11 cellular contexts compared by ENCODE assay signal in the genomic region with DNA sequence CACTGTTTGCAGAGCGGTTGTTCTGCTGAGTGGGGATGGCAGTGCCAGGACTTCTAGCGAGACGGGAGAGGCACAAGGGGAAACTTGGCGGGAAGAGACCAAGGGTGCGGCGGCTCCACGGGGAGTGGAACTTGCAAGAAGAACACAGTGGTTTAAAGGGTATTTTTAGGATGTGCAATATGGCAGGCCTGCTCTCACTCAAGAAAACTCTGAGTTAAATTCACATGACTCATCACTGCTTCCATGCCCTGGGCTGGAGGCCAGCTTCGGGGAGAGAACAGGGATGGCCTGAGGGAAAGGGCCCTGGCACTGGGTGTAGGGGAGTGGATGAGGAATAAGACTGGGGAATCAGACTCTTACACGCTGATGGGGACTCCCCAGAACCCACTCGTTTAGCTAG. TPM values are rescaled to one million over a fixed set of nuclear protein-coding genes. Genes with fewer than 3 reads are reported as not detected.
DNase-seq lines count a peak whose midpoint lies in the region; ATAC-seq and TF ChIP-seq lines count a peak whose summit lies in the region.
"Had no signal": no experiment of that assay in that cellular context is flagged by ENCODE, and none has a peak within 500 bp of the region (broad histone marks: within the 10 kb centered on the region; RNA-seq: fewer than 3 reads in every experiment).

No MANE protein-coding gene starts in this region.

- no peak overlapping the region for H3K4me3 Mint-ChIP-seq in brain

- intact Hi-C loops in HCT116 (cut with micrococcal nuclease) (loop anchor here (10.0 kb wide), 1 partner anchor 301 kb away; no protein-coding TSS in a partner anchor), right cardiac atrium (cut with DNase I) (no loop called here)

- TF ChIP-seq CTCF in HCT116 (IDR thresholded peaks at IDR 0.05 in 2 of 3, conservative IDR thresholded peaks at IDR 0.05 in 1 of 3; ENCODE audit: borderline replicate concordance in 1 of 3, insufficient read depth in 1 of 3, low read depth in 2 of 3, low read length in 2 of 3) = no peak
- no peak for TF ChIP-seq CTCF in brain (conservative IDR thresholded peaks at IDR 0.05)
- TF ChIP-seq CTCF in thoracic aorta (IDR thresholded peaks at IDR 0.05) = no peak

- RAD21 ChIA-PET in HCT116 (lab: Charles Lee; ENCODE audit: low non-redundant PET in 1 of 2, low total read pairs in 2 of 2, uncharacterized antibody in 2 of 2, unreplicated experiment in 2 of 2) = interaction anchor here in 1 of 2 experiments (0.6 kb wide), 1 partner anchor 107 kb away, joined by 3 read pairs; no protein-coding TSS in a partner anchor

- peak overlapping the region in 3 of 5 experiments; percentile 21 to 47 (median 33) for H3K27ac Mint-ChIP-seq in brain

- H3K4me3 ChIP-seq in HCT116 (replicated peaks in 1 of 2; ENCODE audit: low read depth in 1 of 2, low read length in 2 of 2) = no peak overlapping the region
- H3K4me3 ChIP-seq in right cardiac atrium (ENCODE audit: low read length) = no peak overlapping the region
- no peak overlapping the region for H3K4me3 ChIP-seq in thoracic aorta
- H3K4me3 ChIP-seq in H7 (ENCODE audit: insufficient read depth, low read depth, low read length) = no peak overlapping the region
- H3K4me3 ChIP-seq: K562 had no signal

- 37% methylated on average over 10 of the region's 10 CpGs for WGBS in right cardiac atrium

- DNase-seq in HCT116 (ENCODE audit: low read depth, low spot score) = no peak
- DNase-seq in right cardiac atrium = peak; percentile 78 to 81 (median 79)
- DNase-seq in thoracic aorta (ENCODE audit: low spot score) = no peak
- no peak for DNase-seq in pons (ENCODE audit: low spot score)
- DNase-seq in H7 = no peak
- DNase-seq: central memory CD4-positive, alpha-beta T cell had no signal

- no peak for TF ChIP-seq RAD21 in HCT116 (IDR thresholded peaks at IDR 0.05; ENCODE audit: low read depth)

- POLR2A ChIA-PET in HCT116 (lab: Charles Lee) = interaction anchor here (1.0 kb wide), 1 partner anchor 15 kb away, joined by 3 read pairs; no protein-coding TSS in a partner anchor

- no peak for TF ChIP-seq POLR2A in HCT116 (IDR thresholded peaks at IDR 0.05; ENCODE audit: borderline replicate concordance, extremely low read depth, insufficient read depth, insufficient read length)

- H3K9ac ChIP-seq in HCT116 (ENCODE audit: low read length) = no peak overlapping the region

- H3K27me3 ChIP-seq in HCT116 (ENCODE audit: insufficient read depth, low read length) (peaks cover 65% of the 10 kb centered on the region), right cardiac atrium (ENCODE audit: control insufficient read depth, insufficient read depth) (no peaks in the 10 kb centered on the region), thoracic aorta (replicated peaks; ENCODE audit: insufficient read depth) (no peaks in the 10 kb centered on the region), H7 (ENCODE audit: control insufficient read depth, insufficient read depth, low read length) (no peaks in the 10 kb centered on the region)

- ATAC-seq in HCT116 (peak; percentile 47; the same call in 1 of the 2 replicates), right cardiac atrium (peak; percentile 54 to 69), thoracic aorta (ENCODE audit: insufficient number of reproducible peaks, low FRiP score, low read depth) (peak; percentile 30), GM18520 (IDR thresholded peaks at IDR 0.05; ENCODE audit: unreplicated experiment) (no peak)
- ATAC-seq: K562 had no signal

- no TSS peak for BruUV-seq in HCT116 (replicated peaks; lab: Mats Ljungman, UMichigan)

- H3K36me3 Mint-ChIP-seq in brain = no peaks in the 10 kb centered on the region

- H2AFZ ChIP-seq in HCT116 (ENCODE audit: low read depth, low read length, poor library complexity, severe bottlenecking) = no peak overlapping the region

- no peaks in the 10 kb centered on the region for H3K9me2 ChIP-seq in HCT116 (ENCODE audit: insufficient read depth)

- H3K4me1 ChIP-seq in HCT116 (ENCODE audit: control insufficient read depth in 1 of 2, insufficient read depth in 2 of 2, low read length in 2 of 2) = peaks cover 0 to 8% of the 10 kb centered on the region in 2 experiments; a peak in 1 of 4 replicates
- H3K4me1 ChIP-seq in right cardiac atrium (ENCODE audit: control insufficient read depth, insufficient read depth, low read length) = no peaks in the 10 kb centered on the region
- H3K4me1 ChIP-seq in thoracic aorta (ENCODE audit: control insufficient read depth in 1 of 2, low read depth in 2 of 2) = peaks cover 0 to 6% of the 10 kb centered on the region in 2 donors

- H3K9me3 ChIP-seq in HCT116 (ENCODE audit: control insufficient read depth in 1 of 2, insufficient read depth in 1 of 2, low read depth in 1 of 2, low read length in 2 of 2) = no peaks in the 10 kb centered on the region
- H3K9me3 ChIP-seq in right cardiac atrium (ENCODE audit: control insufficient read depth, low read length) = no peaks in the 10 kb centered on the region
- H3K9me3 ChIP-seq in thoracic aorta = no peaks in the 10 kb centered on the region

- CTCF ChIA-PET in HCT116 (lab: Charles Lee) = interaction anchor here (1.4 kb wide), 1 partner anchor 226 kb away, joined by 3 read pairs; no protein-coding TSS in a partner anchor

- H3K79me2 ChIP-seq in HCT116 (ENCODE audit: insufficient read depth, low read length) = no peaks in the 10 kb centered on the region

- H4K20me1 ChIP-seq in HCT116 (ENCODE audit: insufficient read depth) = no peaks in the 10 kb centered on the region

- peaks cover 0 to 3% (median 0%) of the 10 kb centered on the region in 5 experiments for H3K9me3 Mint-ChIP-seq in brain

- no peak overlapping the region for H3K4me2 ChIP-seq in HCT116 (ENCODE audit: low read length)

- H3K27ac ChIP-seq in HCT116 (ENCODE audit: low read depth, low read length) = no peak overlapping the region
- no peak overlapping the region for H3K27ac ChIP-seq in right cardiac atrium (ENCODE audit: low read length)
- no peak overlapping the region for H3K27ac ChIP-seq in thoracic aorta

- peaks cover 28% of the 10 kb centered on the region for H3K27me3 Mint-ChIP-seq in brain

- H3K36me3 ChIP-seq in HCT116 (ENCODE audit: control insufficient read depth in 1 of 2, insufficient read depth in 2 of 2, low read length in 2 of 2) (no peaks in the 10 kb centered on the region), thoracic aorta (no peaks in the 10 kb centered on the region), H7 (replicated peaks; ENCODE audit: control insufficient read depth, insufficient read depth, low read length) (no peaks in the 10 kb centered on the region)

- peaks cover 16% of the 10 kb centered on the region for H3K4me1 Mint-ChIP-seq in brain

TF ChIP-seq in HCT116, 20 proteins besides CTCF, POLR2A, EP300 and RAD21:
- TF ChIP-seq EGR1 (IDR thresholded peaks at IDR 0.05; ENCODE audit: low read depth) (no peak), TCF7L2 (IDR thresholded peaks at IDR 0.05; ENCODE audit: borderline replicate concordance, extremely low read depth, insufficient read depth, insufficient read length) (no peak), SP1 (IDR thresholded peaks at IDR 0.05; ENCODE audit: low read depth) (no peak)
- TF ChIP-seq, protein P1, sequence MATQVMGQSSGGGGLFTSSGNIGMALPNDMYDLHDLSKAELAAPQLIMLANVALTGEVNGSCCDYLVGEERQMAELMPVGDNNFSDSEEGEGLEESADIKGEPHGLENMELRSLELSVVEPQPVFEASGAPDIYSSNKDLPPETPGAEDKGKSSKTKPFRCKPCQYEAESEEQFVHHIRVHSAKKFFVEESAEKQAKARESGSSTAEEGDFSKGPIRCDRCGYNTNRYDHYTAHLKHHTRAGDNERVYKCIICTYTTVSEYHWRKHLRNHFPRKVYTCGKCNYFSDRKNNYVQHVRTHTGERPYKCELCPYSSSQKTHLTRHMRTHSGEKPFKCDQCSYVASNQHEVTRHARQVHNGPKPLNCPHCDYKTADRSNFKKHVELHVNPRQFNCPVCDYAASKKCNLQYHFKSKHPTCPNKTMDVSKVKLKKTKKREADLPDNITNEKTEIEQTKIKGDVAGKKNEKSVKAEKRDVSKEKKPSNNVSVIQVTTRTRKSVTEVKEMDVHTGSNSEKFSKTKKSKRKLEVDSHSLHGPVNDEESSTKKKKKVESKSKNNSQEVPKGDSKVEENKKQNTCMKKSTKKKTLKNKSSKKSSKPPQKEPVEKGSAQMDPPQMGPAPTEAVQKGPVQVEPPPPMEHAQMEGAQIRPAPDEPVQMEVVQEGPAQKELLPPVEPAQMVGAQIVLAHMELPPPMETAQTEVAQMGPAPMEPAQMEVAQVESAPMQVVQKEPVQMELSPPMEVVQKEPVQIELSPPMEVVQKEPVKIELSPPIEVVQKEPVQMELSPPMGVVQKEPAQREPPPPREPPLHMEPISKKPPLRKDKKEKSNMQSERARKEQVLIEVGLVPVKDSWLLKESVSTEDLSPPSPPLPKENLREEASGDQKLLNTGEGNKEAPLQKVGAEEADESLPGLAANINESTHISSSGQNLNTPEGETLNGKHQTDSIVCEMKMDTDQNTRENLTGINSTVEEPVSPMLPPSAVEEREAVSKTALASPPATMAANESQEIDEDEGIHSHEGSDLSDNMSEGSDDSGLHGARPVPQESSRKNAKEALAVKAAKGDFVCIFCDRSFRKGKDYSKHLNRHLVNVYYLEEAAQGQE (IDR thresholded peaks at IDR 0.05; ENCODE audit: low read depth) = no peak
TF ChIP-seq in HCT116: peak in this region for 0.

RNA-seq across cellular contexts. Expression of a gene that starts 13.3 kb away (rescaled TPM):
- total RNA-seq in HCT116 (2021; ENCODE audit: unreplicated experiment) = not detected
- not detected in 2 replicates for polyA plus RNA-seq in HCT116 (2012)
- polyA plus RNA-seq in brain (ENCODE audit: insufficient read depth, low read depth, low replicate concordance) = not detected
- not detected for total RNA-seq in right cardiac atrium
- not detected for polyA plus RNA-seq in right cardiac atrium
- total RNA-seq in thoracic aorta = not detected
- total RNA-seq in H7 (2014; rRNA removed; shearing (Covaris generic)) = not detected in 2 replicates
- total RNA-seq: K562, urinary bladder had no signal
- polyA plus RNA-seq: K562, liver, urinary bladder had no signal

RNA-seq across cellular contexts. Expression of a gene that starts 18.2 kb away (rescaled TPM):
- not detected for total RNA-seq in HCT116 (2021; ENCODE audit: unreplicated experiment)
- polyA plus RNA-seq in HCT116 (2012) = not detected in 2 replicates
- 0.25 TPM for polyA plus RNA-seq in brain (ENCODE audit: insufficient read depth, low read depth, low replicate concordance)
- under 1 TPM; 0.38 to 0.94 (median 0.67) TPM for total RNA-seq in right cardiac atrium
- 0.45 TPM for polyA plus RNA-seq in right cardiac atrium
- total RNA-seq in thoracic aorta = 10 to 100 TPM in 1 of 2 donors, under 1 TPM in 1; 0.14 to 10.4 TPM
- 0.03 TPM in 1 of 2 replicates, not detected in the other for total RNA-seq in H7 (2014; rRNA removed; shearing (Covaris generic))
- total RNA-seq: K562 had no signal
- polyA plus RNA-seq: K562 had no signal

RNA-seq across cellular contexts. Expression of a gene that starts 38.1 kb away (rescaled TPM):
- total RNA-seq in HCT116 (2021; ENCODE audit: unreplicated experiment) (not detected), right cardiac atrium (not detected), thoracic aorta (not detected)
- polyA plus RNA-seq in HCT116 (2012) = 0.30 TPM in 1 of 2 replicates, not detected in the other
- polyA plus RNA-seq in brain (ENCODE audit: insufficient read depth, low read depth, low replicate concordance) (not detected), right cardiac atrium (not detected)
- not detected in 2 replicates for total RNA-seq in H7 (2014; rRNA removed; shearing (Covaris generic))
- total RNA-seq: K562, urinary bladder had no signal
- polyA plus RNA-seq: K562, liver had no signal

RNA-seq across cellular contexts. Expression of a gene that starts 59.4 kb away (rescaled TPM):
- total RNA-seq in HCT116 (2021; ENCODE audit: unreplicated experiment) (0.15 TPM), right cardiac atrium (1 to 10 TPM in 3 of 4 donors, under 1 TPM in 1; 0.62 to 2.1 (median 1.5) TPM), thoracic aorta (1 to 10 TPM; 2.5 to 4.3 TPM)
- 0.38 and 0.45 TPM in 2 replicates for polyA plus RNA-seq in HCT116 (2012)
- polyA plus RNA-seq in brain (ENCODE audit: insufficient read depth, low read depth, low replicate concordance) (0.36 TPM), right cardiac atrium (0.11 TPM)
- total RNA-seq in H7 (2014; rRNA removed; shearing (Covaris generic)) = not detected in 2 replicates
- total RNA-seq: K562 had no signal

Comparison
In these comparisons a context has a peak if more than half of its experiments do, and no peak if none do; other contexts are left out.
1. DNase-seq: peak in right cardiac atrium (3 of 3); none in HCT116 (single experiment), thoracic aorta (single experiment), pons (single experiment) and H7 (single experiment).